Comparison of ENCODE assay signal across 31 cellular contexts in the genomic region with DNA sequence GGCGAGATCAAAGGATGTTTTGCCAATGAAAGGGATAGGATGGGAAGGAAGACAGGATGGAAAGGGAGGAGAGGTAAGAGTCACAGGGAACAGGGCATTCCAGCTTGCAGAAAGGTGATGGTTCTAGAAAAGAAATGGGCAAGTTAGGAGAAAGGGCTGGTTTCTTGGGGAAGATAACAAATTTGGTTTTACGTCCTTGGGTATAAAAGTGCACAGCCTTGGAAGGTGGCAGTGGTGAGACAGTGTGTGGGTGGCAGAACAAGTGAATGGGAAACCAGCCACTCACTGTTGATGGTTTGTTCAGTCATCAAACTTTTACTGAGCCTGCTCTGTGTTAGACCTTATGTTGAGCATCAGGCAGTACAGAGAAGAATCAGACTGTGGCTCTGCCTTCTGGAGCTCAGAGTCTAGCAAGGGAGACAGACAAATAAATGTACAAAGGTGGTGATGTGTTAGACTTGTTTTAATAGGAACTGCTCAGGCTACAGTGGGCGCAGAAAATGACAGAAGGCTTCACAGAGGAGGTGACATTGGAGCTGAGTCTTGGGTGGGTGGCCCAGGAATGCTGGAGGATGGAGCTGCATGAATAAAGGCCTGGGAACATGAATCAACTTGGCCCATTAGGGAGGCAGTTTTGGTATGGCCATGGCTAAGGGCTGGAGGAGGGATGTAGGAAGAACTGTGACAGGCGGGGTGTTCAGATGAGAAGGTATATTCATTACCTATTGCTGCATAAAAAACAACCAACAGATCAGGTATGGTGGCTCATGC.
"Had no signal": no experiment of that assay in that cellular context is flagged by ENCODE, and none has a peak within 500 bp of the region (broad histone marks: within the 10 kb centered on the region; RNA-seq: fewer than 3 reads in every experiment).

No MANE protein-coding gene starts in this region.

- H3K9me3 ChIP-seq: ascending aorta, body of pancreas had no signal

- H3K4me1 ChIP-seq: ascending aorta had no signal

- H3K4me1 Mint-ChIP-seq: activated CD4-positive, alpha-beta T cell treated with anti-CD3 and anti-CD28 coated beads, Interleukin-2, amount 10 ng/mL, durations not matched to agents 7 days and 5 days; activated naive CD8-positive, alpha-beta T cell treated with anti-CD3 and anti-CD28 coated beads, Interleukin-2, amount 50 U/mL, for 24 hours had no signal

- H3K4me3 ChIP-seq: ascending aorta, body of pancreas, cardiac muscle cell had no signal

- H3K27me3 ChIP-seq: ascending aorta, body of pancreas, cardiac muscle cell had no signal

- H3K9me3 Mint-ChIP-seq: activated CD4-positive, alpha-beta memory T cell treated with anti-CD3 and anti-CD28 coated beads for 36 hours; activated CD4-positive, alpha-beta T cell treated with anti-CD3 and anti-CD28 coated beads, Interleukin-2, amount 10 ng/mL, durations not matched to agents 7 days and 5 days; activated naive CD4-positive, alpha-beta T cell treated with anti-CD3 and anti-CD28 coated beads, Interleukin-2, amount 50 U/mL, for 72 hours; activated naive CD8-positive, alpha-beta T cell treated with anti-CD3 and anti-CD28 coated beads, Interleukin-2, amount 50 U/mL, for 24 hours; activated T-cell treated with anti-CD3 and anti-CD28 coated beads, Interleukin-2, amount 50 U/mL, for 4 hours; T-helper 1 cell treated with Interleukin-12 subunit alpha and Interleukin-12 subunit beta and Interleukin-4 antibody, amounts not matched to agents 30 μg/mL and 1 μg/mL, for 36 hours had no signal

- H3K27ac ChIP-seq: ascending aorta, body of pancreas, cardiac muscle cell, VCaP had no signal

- H3K36me3 ChIP-seq: ascending aorta had no signal

- H3K27me3 Mint-ChIP-seq: activated CD4-positive, alpha-beta memory T cell treated with anti-CD3 and anti-CD28 coated beads for 36 hours had no signal

- ATAC-seq: activated naive CD4-positive, alpha-beta T cell treated with anti-CD3 and anti-CD28 coated beads, Interleukin-2, amount 50 U/mL, for 72 hours; activated naive CD8-positive, alpha-beta T cell treated with anti-CD3 and anti-CD28 coated beads, Interleukin-2, amount 50 U/mL, for 24 hours; activated T-cell treated with anti-CD3 and anti-CD28 coated beads, Interleukin-2, amount 50 U/mL, for 4 hours; body of pancreas; Panc1 had no signal

- H3K27ac Mint-ChIP-seq: activated CD4-positive, alpha-beta memory T cell treated with anti-CD3 and anti-CD28 coated beads for 36 hours; activated CD4-positive, alpha-beta T cell treated with anti-CD3 and anti-CD28 coated beads, Interleukin-2, amount 10 ng/mL, durations not matched to agents 7 days and 5 days; activated naive CD4-positive, alpha-beta T cell treated with anti-CD3 and anti-CD28 coated beads, Interleukin-2, amount 50 U/mL, for 72 hours; activated naive CD8-positive, alpha-beta T cell treated with anti-CD3 and anti-CD28 coated beads, Interleukin-2, amount 50 U/mL, for 24 hours; T-helper 1 cell treated with Interleukin-12 subunit alpha and Interleukin-12 subunit beta and Interleukin-4 antibody, amounts not matched to agents 30 μg/mL and 1 μg/mL, for 36 hours had no signal

- H3K4me3 Mint-ChIP-seq: activated CD4-positive, alpha-beta memory T cell treated with anti-CD3 and anti-CD28 coated beads for 36 hours; activated CD4-positive, alpha-beta T cell treated with anti-CD3 and anti-CD28 coated beads, Interleukin-2, amount 10 ng/mL, durations not matched to agents 7 days and 5 days; activated naive CD8-positive, alpha-beta T cell treated with anti-CD3 and anti-CD28 coated beads, Interleukin-2, amount 50 U/mL, for 24 hours; activated T-cell treated with anti-CD3 and anti-CD28 coated beads, Interleukin-2, amount 50 U/mL, for 4 hours; T-helper 1 cell treated with Interleukin-12 subunit alpha and Interleukin-12 subunit beta and Interleukin-4 antibody, amounts not matched to agents 30 μg/mL and 1 μg/mL, for 36 hours had no signal

- H3K36me3 Mint-ChIP-seq: activated CD4-positive, alpha-beta memory T cell treated with anti-CD3 and anti-CD28 coated beads for 36 hours; activated naive CD4-positive, alpha-beta T cell treated with anti-CD3 and anti-CD28 coated beads, Interleukin-2, amount 50 U/mL, for 72 hours had no signal

- DNase-seq: activated CD4-positive, alpha-beta memory T cell treated with anti-CD3 and anti-CD28 coated beads for 36 hours; activated CD4-positive, alpha-beta T cell treated with anti-CD3 and anti-CD28 coated beads, Interleukin-2, amount 10 ng/mL, durations not matched to agents 7 days and 5 days; activated CD4-positive, CD25-positive, alpha-beta regulatory T cell; activated CD8-positive, alpha-beta memory T cell treated with anti-CD3 and anti-CD28 coated beads for 24 hours; activated effector memory CD4-positive, alpha-beta T cell treated with anti-CD3 and anti-CD28 coated beads, Interleukin-2, amount 50 U/mL, for 16 hours; activated naive CD4-positive, alpha-beta T cell treated with Interleukin-2 at 50 U/mL for 16 hours; activated naive CD8-positive, alpha-beta T cell treated with anti-CD3 and anti-CD28 coated beads, Interleukin-2, amount 50 U/mL, for 24 hours; activated T-cell treated with anti-CD3 and anti-CD28 coated beads, Interleukin-2, amount 50 U/mL, for 4 hours; amniotic stem cell; body of pancreas; cerebellar nuclear complex; Kasumi-1; KBM-7; NCI-H1105 treated with DMSO at 0.1 percent for 48 hours; NCI-H1436 treated with DMSO at 0.1 percent for 48 hours; NCI-H187 treated with DMSO at 0.1 percent for 48 hours; NCI-H2081 treated with DMSO at 0.1 percent for 48 hours; NCI-H2227 treated with DMSO at 0.1 percent for 48 hours; NCI-H510A; NCI-H526 treated with DMSO at 0.1 percent for 48 hours; NCI-H82; OCI-M1; RPMI8226; SHP77; T1000 had no signal
